Comparison of ENCODE assay signal across 1 cellular context in the genomic region with DNA sequence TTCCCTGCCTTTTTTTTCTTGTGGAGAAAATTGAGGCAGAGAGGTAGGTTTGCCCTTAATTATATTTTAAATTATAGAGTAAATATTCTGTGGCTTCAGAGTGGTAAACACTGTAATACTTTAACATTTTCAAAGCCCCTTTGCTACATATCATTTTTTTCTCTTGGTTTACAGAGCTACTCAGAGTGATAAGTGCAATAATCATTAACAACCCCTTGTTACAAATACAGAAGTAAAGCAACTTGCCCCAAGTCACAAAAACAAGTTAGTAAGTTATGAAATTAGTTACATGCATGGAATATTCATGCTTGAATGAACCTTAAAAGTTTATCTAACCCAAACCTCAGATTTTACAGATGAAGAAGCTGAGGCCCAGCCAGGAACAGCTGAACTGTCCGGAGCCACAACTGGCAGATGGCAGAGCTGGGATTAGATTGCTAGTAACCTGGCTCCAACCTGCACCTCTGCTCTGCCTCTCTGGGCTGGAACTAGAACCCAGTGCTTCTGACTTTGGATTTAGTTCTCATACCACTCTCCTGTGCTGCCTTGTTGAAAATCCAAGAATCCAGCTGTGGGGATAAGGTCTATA.
TF ChIP-seq lines count a peak whose summit lies in the region.

No MANE protein-coding gene starts in this region.

TF ChIP-seq in GM23338, 12 proteins besides CTCF, POLR2A, EP300 and RAD21 (continued from another document):
- TF ChIP-seq, protein P1, sequence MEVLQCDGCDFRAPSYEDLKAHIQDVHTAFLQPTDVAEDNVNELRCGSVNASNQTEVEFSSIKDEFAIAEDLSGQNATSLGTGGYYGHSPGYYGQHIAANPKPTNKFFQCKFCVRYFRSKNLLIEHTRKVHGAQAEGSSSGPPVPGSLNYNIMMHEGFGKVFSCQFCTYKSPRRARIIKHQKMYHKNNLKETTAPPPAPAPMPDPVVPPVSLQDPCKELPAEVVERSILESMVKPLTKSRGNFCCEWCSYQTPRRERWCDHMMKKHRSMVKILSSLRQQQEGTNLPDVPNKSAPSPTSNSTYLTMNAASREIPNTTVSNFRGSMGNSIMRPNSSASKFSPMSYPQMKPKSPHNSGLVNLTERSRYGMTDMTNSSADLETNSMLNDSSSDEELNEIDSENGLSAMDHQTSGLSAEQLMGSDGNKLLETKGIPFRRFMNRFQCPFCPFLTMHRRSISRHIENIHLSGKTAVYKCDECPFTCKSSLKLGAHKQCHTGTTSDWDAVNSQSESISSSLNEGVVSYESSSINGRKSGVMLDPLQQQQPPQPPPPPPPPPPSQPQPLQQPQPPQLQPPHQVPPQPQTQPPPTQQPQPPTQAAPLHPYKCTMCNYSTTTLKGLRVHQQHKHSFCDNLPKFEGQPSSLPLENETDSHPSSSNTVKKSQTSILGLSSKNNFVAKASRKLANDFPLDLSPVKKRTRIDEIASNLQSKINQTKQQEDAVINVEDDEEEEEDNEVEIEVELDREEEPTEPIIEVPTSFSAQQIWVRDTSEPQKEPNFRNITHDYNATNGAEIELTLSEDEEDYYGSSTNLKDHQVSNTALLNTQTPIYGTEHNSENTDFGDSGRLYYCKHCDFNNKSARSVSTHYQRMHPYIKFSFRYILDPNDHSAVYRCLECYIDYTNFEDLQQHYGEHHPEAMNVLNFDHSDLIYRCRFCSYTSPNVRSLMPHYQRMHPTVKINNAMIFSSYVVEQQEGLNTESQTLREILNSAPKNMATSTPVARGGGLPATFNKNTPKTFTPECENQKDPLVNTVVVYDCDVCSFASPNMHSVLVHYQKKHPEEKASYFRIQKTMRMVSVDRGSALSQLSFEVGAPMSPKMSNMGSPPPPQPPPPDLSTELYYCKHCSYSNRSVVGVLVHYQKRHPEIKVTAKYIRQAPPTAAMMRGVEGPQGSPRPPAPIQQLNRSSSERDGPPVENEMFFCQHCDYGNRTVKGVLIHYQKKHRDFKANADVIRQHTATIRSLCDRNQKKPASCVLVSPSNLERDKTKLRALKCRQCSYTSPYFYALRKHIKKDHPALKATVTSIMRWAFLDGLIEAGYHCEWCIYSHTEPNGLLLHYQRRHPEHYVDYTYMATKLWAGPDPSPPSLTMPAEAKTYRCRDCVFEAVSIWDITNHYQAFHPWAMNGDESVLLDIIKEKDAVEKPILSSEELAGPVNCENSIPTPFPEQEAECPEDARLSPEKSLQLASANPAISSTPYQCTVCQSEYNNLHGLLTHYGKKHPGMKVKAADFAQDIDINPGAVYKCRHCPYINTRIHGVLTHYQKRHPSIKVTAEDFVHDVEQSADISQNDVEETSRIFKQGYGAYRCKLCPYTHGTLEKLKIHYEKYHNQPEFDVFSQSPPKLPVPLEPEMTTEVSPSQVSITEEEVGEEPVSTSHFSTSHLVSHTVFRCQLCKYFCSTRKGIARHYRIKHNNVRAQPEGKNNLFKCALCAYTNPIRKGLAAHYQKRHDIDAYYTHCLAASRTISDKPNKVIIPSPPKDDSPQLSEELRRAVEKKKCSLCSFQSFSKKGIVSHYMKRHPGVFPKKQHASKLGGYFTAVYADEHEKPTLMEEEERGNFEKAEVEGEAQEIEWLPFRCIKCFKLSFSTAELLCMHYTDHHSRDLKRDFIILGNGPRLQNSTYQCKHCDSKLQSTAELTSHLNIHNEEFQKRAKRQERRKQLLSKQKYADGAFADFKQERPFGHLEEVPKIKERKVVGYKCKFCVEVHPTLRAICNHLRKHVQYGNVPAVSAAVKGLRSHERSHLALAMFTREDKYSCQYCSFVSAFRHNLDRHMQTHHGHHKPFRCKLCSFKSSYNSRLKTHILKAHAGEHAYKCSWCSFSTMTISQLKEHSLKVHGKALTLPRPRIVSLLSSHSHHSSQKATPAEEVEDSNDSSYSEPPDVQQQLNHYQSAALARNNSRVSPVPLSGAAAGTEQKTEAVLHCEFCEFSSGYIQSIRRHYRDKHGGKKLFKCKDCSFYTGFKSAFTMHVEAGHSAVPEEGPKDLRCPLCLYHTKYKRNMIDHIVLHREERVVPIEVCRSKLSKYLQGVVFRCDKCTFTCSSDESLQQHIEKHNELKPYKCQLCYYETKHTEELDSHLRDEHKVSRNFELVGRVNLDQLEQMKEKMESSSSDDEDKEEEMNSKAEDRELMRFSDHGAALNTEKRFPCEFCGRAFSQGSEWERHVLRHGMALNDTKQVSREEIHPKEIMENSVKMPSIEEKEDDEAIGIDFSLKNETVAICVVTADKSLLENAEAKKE (CRISPR knock-in tag; IDR thresholded peaks at IDR 0.05): no peak
